ENCODE assay signal across 8 cellular contexts in genomic region chr10:17512341-17513001, GRCh38. TPM values are rescaled to one million over a fixed set of nuclear protein-coding genes. Genes with fewer than 3 reads are reported as not detected.
A peak's percentile ranks its signal among the peaks of the same experiment; 100 is the strongest.
DNase-seq lines count a peak whose midpoint lies in the region; ATAC-seq, FAIRE-seq and TF ChIP-seq lines count a peak whose summit lies in the region.

No MANE protein-coding gene starts in this region.

- H3K4me1 ChIP-seq in foreskin keratinocyte: peaks cover 22% of the 10 kb centered on the region

- H3K27me3 ChIP-seq in foreskin keratinocyte: no peaks in the 10 kb centered on the region

- peak; percentile 33 for FAIRE-seq in GM18507 (lab: Jason Lieb, UNC)

- no peak overlapping the region for H3K4me3 ChIP-seq in retinal pigment epithelial cell (ENCODE audit: low read length)

- TF ChIP-seq CTCF in foreskin keratinocyte (conservative IDR thresholded peaks at IDR 0.05) (no peak), retinal pigment epithelial cell (conservative IDR thresholded peaks at IDR 0.05; ENCODE audit: low read depth, low read length) (no peak)

- DNase-seq in GM18507 (ENCODE audit: extremely low spot score, insufficient read length, low read depth) (no peak), foreskin keratinocyte (peak; percentile 90 to 97), retinal pigment epithelial cell (ENCODE audit: low read depth) (peak; percentile 99), NCI-H510A treated with DMSO at 0.1 percent for 48 hours (lab: John Stamatoyannopoulos, UW) (no peak)
- DNase-seq in activated CD4-positive, alpha-beta T cell treated with anti-CD3 and anti-CD28 coated beads for 1 hour: no peak
- DNase-seq in activated effector memory CD4-positive, alpha-beta T cell treated with anti-CD3 and anti-CD28 coated beads, Interleukin-2, amount 50 U/mL, for 16 hours: no peak

- H3K27ac ChIP-seq in foreskin keratinocyte: peak overlapping the region; percentile 86

- peak; percentile 97 for ATAC-seq in SK-N-SH treated with all-trans-retinoic acid at 6 μM for 48 hours
- peak; percentile 98 for ATAC-seq in foreskin keratinocyte
- no peak for ATAC-seq in GM19324 (IDR thresholded peaks at IDR 0.05; ENCODE audit: low FRiP score, unreplicated experiment)

TF ChIP-seq in SK-N-SH treated with all-trans-retinoic acid at 6 μM for 48 hours, 23 proteins besides CTCF, POLR2A, EP300 and RAD21:
- TF ChIP-seq CREB5 (CRISPR knock-in tag; IDR thresholded peaks at IDR 0.05; ENCODE audit: low read depth) (peak; percentile 74; the same call in 1 of the 2 replicates), ZFP3 (CRISPR knock-in tag; IDR thresholded peaks at IDR 0.05) (0 out of 2 replicates have a peak, but pooled peaks have one; percentile 55), TOX (CRISPR knock-in tag; IDR thresholded peaks at IDR 0.05; ENCODE audit: borderline replicate concordance) (no peak), ZC3H10 (CRISPR knock-in tag; IDR thresholded peaks at IDR 0.05) (0 out of 2 replicates have a peak, but pooled peaks have one; percentile 22), ISL1 (CRISPR knock-in tag; IDR thresholded peaks at IDR 0.05) (peak; percentile 86), ZNF565 (CRISPR knock-in tag; conservative IDR thresholded peaks at IDR 0.05; ENCODE audit: low read depth) (no peak), CSDC2 (CRISPR knock-in tag; IDR thresholded peaks at IDR 0.05) (0 out of 2 replicates have a peak, but pooled peaks have one; percentile 49), TSHZ2 (CRISPR knock-in tag; IDR thresholded peaks at IDR 0.05) (no peak)

RNA-seq across cellular contexts. Expression of gene ST8SIA6, which starts 58.1 kb away (rescaled TPM):
- 0.11 TPM in 1 of 2 replicates, not detected in the other for total RNA-seq in foreskin keratinocyte
- not detected in 2 replicates for polyA plus RNA-seq in foreskin keratinocyte

Comparison
In these comparisons a context has a peak if more than half of its experiments do, and no peak if none do; other contexts are left out.
1. DNase-seq: peak in foreskin keratinocyte (2 of 2) and retinal pigment epithelial cell (single experiment); none in GM18507 (single experiment), activated CD4-positive, alpha-beta T cell treated with anti-CD3 and anti-CD28 coated beads for 1 hour (single experiment), NCI-H510A treated with DMSO at 0.1 percent for 48 hours (single experiment) and activated effector memory CD4-positive, alpha-beta T cell treated with anti-CD3 and anti-CD28 coated beads, Interleukin-2, amount 50 U/mL, for 16 hours (single experiment).